In the genomic region with DNA sequence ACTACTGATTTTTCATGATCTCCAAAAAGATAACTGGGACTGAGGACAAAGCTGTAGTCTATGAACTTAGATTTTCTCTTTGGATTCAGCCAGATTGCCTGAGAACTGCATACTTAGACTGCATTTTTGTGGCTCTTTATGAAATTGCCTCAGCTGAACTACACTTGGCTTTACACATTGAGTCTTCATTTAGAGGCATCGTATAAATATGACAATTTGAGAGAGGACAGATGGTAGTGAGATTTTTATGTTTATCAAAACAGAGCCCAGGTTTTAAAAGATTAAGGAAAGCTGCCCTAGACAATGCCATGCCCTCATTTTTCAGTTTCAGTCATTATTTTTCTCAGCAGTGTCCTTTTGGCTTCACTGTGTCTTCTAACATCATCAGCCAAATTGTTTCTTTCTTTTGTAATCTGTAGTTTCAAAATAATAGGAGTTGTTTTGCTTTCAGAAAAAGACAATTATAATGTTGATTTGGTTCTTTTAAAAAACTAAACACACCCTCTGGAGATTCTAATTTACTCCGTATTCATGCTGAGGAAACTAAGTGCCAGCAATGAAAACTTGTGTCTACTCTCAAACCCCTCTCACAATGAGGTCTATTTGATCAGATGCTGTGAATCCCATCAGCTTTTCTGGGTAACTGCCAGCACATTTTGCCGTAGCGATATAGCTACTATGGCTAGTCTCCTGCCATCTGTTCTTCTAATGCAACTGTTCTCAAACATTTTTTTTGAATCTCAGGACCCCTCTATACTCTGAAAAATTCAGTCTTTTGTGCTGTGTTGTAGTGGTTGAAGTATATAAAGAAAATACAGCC, we compare ENCODE assay signal across 13 cellular contexts. TPM values are rescaled to one million over a fixed set of nuclear protein-coding genes. Genes with fewer than 3 reads are reported as not detected.
DNase-seq lines count a peak whose midpoint lies in the region; ATAC-seq and TF ChIP-seq lines count a peak whose summit lies in the region.
"Had no signal": no experiment of that assay in that cellular context is flagged by ENCODE, and none has a peak within 500 bp of the region (broad histone marks: within the 10 kb centered on the region; RNA-seq: fewer than 3 reads in every experiment).

No MANE protein-coding gene starts in this region.

- H3K56ac ChIP-seq in mesendoderm (ENCODE audit: low read length), result no peak overlapping the region

- H3K4ac ChIP-seq in mesendoderm (ENCODE audit: low read depth, low read length), result no peak overlapping the region

- POLR2A ChIA-PET in BJ (lab: Charles Lee), result interaction anchor here (0.6 kb wide), 2 partner anchors 34 to 149 kb away, joined by 3 to 8 read pairs; no protein-coding TSS in a partner anchor

- DNase-seq in BJ (ENCODE audit: low read depth), result peak; percentile 50
- DNase-seq in NCI-H1417 treated with DMSO at 0.1 percent for 48 hours (lab: John Stamatoyannopoulos, UW), result peak; percentile 57
- peak; percentile 76 for DNase-seq in amniotic epithelial cell (ENCODE audit: low read depth)
- DNase-seq in medulla oblongata (ENCODE audit: extremely low spot score), result peak; percentile 37
- no peak for DNase-seq in mesendoderm
- no peak for DNase-seq in GM10266 (ENCODE audit: extremely low spot score)
- DNase-seq: activated gamma-delta T cell, PC-3, upper lobe of right lung had no signal

- no peak overlapping the region for H2BK120ac ChIP-seq in mesendoderm (ENCODE audit: low read depth, low read length)

- H3K4me3 ChIP-seq in BJ (ENCODE audit: low read depth, low read length), result no peak overlapping the region
- H3K4me3 ChIP-seq in mesendoderm (ENCODE audit: low read length), result no peak overlapping the region
- H3K4me3 ChIP-seq: BLaER1 treated with 17β-estradiol and CSF1 and Interleukin-3, amounts not matched to agents 10 nM and 100 nM; GM12878; upper lobe of right lung had no signal

- no peaks in the 10 kb centered on the region for H3K79me2 ChIP-seq in mesendoderm (ENCODE audit: control insufficient read depth, insufficient read depth, low read length)

- no peaks in the 10 kb centered on the region for H3K79me1 ChIP-seq in mesendoderm (ENCODE audit: low read length)

- no peak overlapping the region for H2BK15ac ChIP-seq in mesendoderm (replicated peaks; ENCODE audit: low read depth)

- H3K27me3 ChIP-seq in BJ (ENCODE audit: control insufficient read depth, insufficient read depth, low read length) (no peaks in the 10 kb centered on the region), mesendoderm (ENCODE audit: insufficient read depth, low read length, poor library complexity) (no peaks in the 10 kb centered on the region)
- H3K27me3 ChIP-seq: BLaER1 treated with 17β-estradiol and CSF1 and Interleukin-3, amounts not matched to agents 10 nM and 100 nM; upper lobe of right lung had no signal

- no peak overlapping the region for H3K9ac ChIP-seq in mesendoderm (ENCODE audit: low read length)
- H3K9ac ChIP-seq: BLaER1 treated with 17β-estradiol and CSF1 and Interleukin-3, amounts not matched to agents 10 nM and 100 nM had no signal

- no peak overlapping the region for H4K5ac ChIP-seq in mesendoderm (ENCODE audit: low read length)

- H3K4me2 ChIP-seq in mesendoderm (ENCODE audit: low read length), result no peak overlapping the region
- H3K4me2 ChIP-seq: BLaER1 treated with 17β-estradiol and CSF1 and Interleukin-3, amounts not matched to agents 10 nM and 100 nM had no signal

- H3K18ac ChIP-seq in mesendoderm (ENCODE audit: low read length), result no peak overlapping the region

- no peaks in the 10 kb centered on the region for H3K4me1 ChIP-seq in mesendoderm (ENCODE audit: control insufficient read depth, low read depth, low read length)
- H3K4me1 ChIP-seq: BLaER1 treated with 17β-estradiol and CSF1 and Interleukin-3, amounts not matched to agents 10 nM and 100 nM; upper lobe of right lung had no signal

- WGBS in mesendoderm (ENCODE audit: extremely low coverage, insufficient coverage, low lambda C conversion rate), result no CpG with 5 or more reads among the region's 4 CpGs

- ATAC-seq in HG03342 (IDR thresholded peaks at IDR 0.05; ENCODE audit: unreplicated experiment), result no peak
- no peak for ATAC-seq in GM21825 (IDR thresholded peaks at IDR 0.05; ENCODE audit: unreplicated experiment)
- ATAC-seq: GM12878, PC-3, upper lobe of right lung had no signal

- no peak overlapping the region for H3K23ac ChIP-seq in mesendoderm (ENCODE audit: low read length)

- H3K27ac ChIP-seq in mesendoderm (ENCODE audit: low read depth, low read length), result no peak overlapping the region
- H3K27ac ChIP-seq: BLaER1 treated with 17β-estradiol and CSF1 and Interleukin-3, amounts not matched to agents 10 nM and 100 nM; upper lobe of right lung had no signal

- TF ChIP-seq CTCF in BJ (IDR thresholded peaks at IDR 0.05; ENCODE audit: insufficient read depth, low read depth, low read length) (no peak), GM10266 (IDR thresholded peaks at IDR 0.05; ENCODE audit: control insufficient read depth, insufficient read depth, low read depth, missing control alignments) (no peak)

- CTCF ChIA-PET in BJ (lab: Yijun Ruan, JAX), result interaction anchor here (1.0 to 1.7 kb wide), 3 partner anchors 14 to 36 kb away, joined by 3 to 4 read pairs (median 3); no protein-coding TSS in a partner anchor

- no peak overlapping the region for H4K8ac ChIP-seq in mesendoderm (ENCODE audit: low read depth, low read length)

- no peak overlapping the region for H2BK5ac ChIP-seq in mesendoderm (ENCODE audit: low read length)

- H3K36me3 ChIP-seq in BJ (ENCODE audit: control insufficient read depth, insufficient read depth, low read length) (peaks cover 2% of the 10 kb centered on the region; the same call in 1 of the 2 replicates), mesendoderm (ENCODE audit: control insufficient read depth, insufficient read depth, low read length) (no peaks in the 10 kb centered on the region)
- H3K36me3 ChIP-seq: upper lobe of right lung had no signal

- no peak overlapping the region for H2AK5ac ChIP-seq in mesendoderm (ENCODE audit: low read length)

RNA-seq across cellular contexts. Expression of a gene that starts 46.2 kb away (rescaled TPM):
- 127 and 167 TPM in 2 replicates for polyA plus RNA-seq in BJ (2011; rRNA removed)
- 95.1 and 129 TPM in 2 replicates for polyA minus RNA-seq in BJ (2011; rRNA and poly(A)+ RNA removed)
- polyA plus RNA-seq in mesendoderm (2013, experiment 1 of 2), result 18.8 TPM
- 18.8 TPM for polyA plus RNA-seq in mesendoderm (2013, experiment 2 of 2)

Comparison
In these comparisons a context has a peak if more than half of its experiments do, and no peak if none do; other contexts are left out.
1. DNase-seq: peak in BJ (single experiment), NCI-H1417 treated with DMSO at 0.1 percent for 48 hours (single experiment), amniotic epithelial cell (single experiment) and medulla oblongata (single experiment); none in mesendoderm (single experiment) and GM10266 (single experiment).